ENCODE assay signal across 16 cellular contexts in genomic region chr3:52703356-52703755, GRCh38. TPM values are rescaled to one million over a fixed set of nuclear protein-coding genes. Genes with fewer than 3 reads are reported as not detected.
A peak's percentile ranks its signal among the peaks of the same experiment; 100 is the strongest.
DNase-seq lines count a peak whose midpoint lies in the region; ATAC-seq and TF ChIP-seq lines count a peak whose summit lies in the region.
"Had no signal": no experiment of that assay in that cellular context is flagged by ENCODE, and none has a peak within 500 bp of the region (broad histone marks: within the 10 kb centered on the region; RNA-seq: fewer than 3 reads in every experiment).

No MANE protein-coding gene starts in this region.

- no peak for TF ChIP-seq EP300 in tibial nerve (IDR thresholded peaks at IDR 0.05)

- intact Hi-C loops in activated naive CD4-positive, alpha-beta T cell treated with anti-CD3 and anti-CD28 coated beads for 36 hours (cut with micrococcal nuclease), result no loop called here

- no peaks in the 10 kb centered on the region for H3K36me3 Mint-ChIP-seq in activated naive CD4-positive, alpha-beta T cell treated with anti-CD3 and anti-CD28 coated beads, Interleukin-2, amount 50 U/mL, for 24 hours
- peaks cover 8% of the 10 kb centered on the region for H3K36me3 Mint-ChIP-seq in activated naive CD4-positive, alpha-beta T cell treated with anti-CD3 and anti-CD28 coated beads for 36 hours (ENCODE audit: low read depth)

- no peaks in the 10 kb centered on the region for H3K9me3 Mint-ChIP-seq in activated naive CD4-positive, alpha-beta T cell treated with anti-CD3 and anti-CD28 coated beads, Interleukin-2, amount 50 U/mL, for 24 hours
- no peaks in the 10 kb centered on the region for H3K9me3 Mint-ChIP-seq in activated naive CD4-positive, alpha-beta T cell treated with anti-CD3 and anti-CD28 coated beads for 36 hours

- H3K4me3 ChIP-seq in SJCRH30, result peak overlapping the region; percentile 93; the same call in 1 of the 2 replicates
- no peak overlapping the region for H3K4me3 ChIP-seq in subcutaneous abdominal adipose tissue (ENCODE audit: low read depth in 1 of 5, low read length in 5 of 5)
- peak overlapping the region in 1 of 4 donors; percentile 96 for H3K4me3 ChIP-seq in tibial nerve

- ATAC-seq in GM21529 (IDR thresholded peaks at IDR 0.05; ENCODE audit: unreplicated experiment) (no peak), HG02763 (IDR thresholded peaks at IDR 0.05; ENCODE audit: unreplicated experiment) (no peak)
- ATAC-seq: left colon had no signal

- no peak overlapping the region for H3K27ac Mint-ChIP-seq in activated naive CD4-positive, alpha-beta T cell treated with anti-CD3 and anti-CD28 coated beads, Interleukin-2, amount 50 U/mL, for 24 hours
- H3K27ac Mint-ChIP-seq in activated naive CD4-positive, alpha-beta T cell treated with anti-CD3 and anti-CD28 coated beads for 36 hours, result no peak overlapping the region

- no peak for TF ChIP-seq CTCF in tibial nerve (IDR thresholded peaks at IDR 0.05)

- CTCF ChIA-PET in activated naive CD4-positive, alpha-beta T cell treated with anti-CD3 and anti-CD28 coated beads for 36 hours (lab: Charles Lee), result interaction anchor here (1.3 kb wide), 1 partner anchor 17 kb away, joined by 3 read pairs; no protein-coding TSS in a partner anchor

- H3K27ac ChIP-seq in SJCRH30, result no peak overlapping the region
- H3K27ac ChIP-seq in subcutaneous abdominal adipose tissue (ENCODE audit: low read depth, low read length), result peak overlapping the region; percentile 29
- H3K27ac ChIP-seq in tibial nerve, result peak overlapping the region in 2 of 4 donors; percentile 84 to 94

- TF ChIP-seq POLR2A in erythroblast (IDR thresholded peaks at IDR 0.05; ENCODE audit: low read length), result no peak
- no peak for TF ChIP-seq POLR2A in tibial nerve (IDR thresholded peaks at IDR 0.05)

- peaks cover 42% of the 10 kb centered on the region for H3K4me1 Mint-ChIP-seq in activated naive CD4-positive, alpha-beta T cell treated with anti-CD3 and anti-CD28 coated beads, Interleukin-2, amount 50 U/mL, for 24 hours
- H3K4me1 Mint-ChIP-seq in activated naive CD4-positive, alpha-beta T cell treated with anti-CD3 and anti-CD28 coated beads for 36 hours (ENCODE audit: low read depth), result peaks cover 27% of the 10 kb centered on the region

- peaks cover 8% of the 10 kb centered on the region; the same call in 1 of the 2 replicates for H3K36me3 ChIP-seq in SJCRH30
- peaks cover 0 to 19% (median 4%) of the 10 kb centered on the region in 5 donors for H3K36me3 ChIP-seq in subcutaneous abdominal adipose tissue (ENCODE audit: control insufficient read depth in 5 of 5, insufficient read depth in 5 of 5, low read length in 5 of 5)
- H3K36me3 ChIP-seq in tibial nerve, result peaks cover 0 to 24% (median under 1%) of the 10 kb centered on the region in 3 donors

- no peak for DNase-seq in activated naive CD4-positive, alpha-beta T cell treated with anti-CD3 and anti-CD28 coated beads for 36 hours
- DNase-seq in SJCRH30 (no peak), erythroblast (lab: John Stamatoyannopoulos, UW) (peak; percentile 43 to 64), tibial nerve (ENCODE audit: low spot score in 2 of 2) (no peak)
- DNase-seq: activated CD4-positive, alpha-beta T cell treated with anti-CD3 and anti-CD28 coated beads for 48 hours; activated naive CD4-positive, alpha-beta T cell treated with Interleukin-2 at 50 U/mL for 16 hours; DMS79 treated with DMSO at 0.1 percent for 48 hours; left colon; NCI-H1417 treated with DMSO at 0.1 percent for 48 hours; NCI-H774; nucleus accumbens; SIG-M5 had no signal

- no peaks in the 10 kb centered on the region for H3K27me3 Mint-ChIP-seq in activated naive CD4-positive, alpha-beta T cell treated with anti-CD3 and anti-CD28 coated beads, Interleukin-2, amount 50 U/mL, for 24 hours
- no peaks in the 10 kb centered on the region for H3K27me3 Mint-ChIP-seq in activated naive CD4-positive, alpha-beta T cell treated with anti-CD3 and anti-CD28 coated beads for 36 hours (ENCODE audit: low read depth)

- H3K4me1 ChIP-seq in SJCRH30, result peaks cover 4% of the 10 kb centered on the region; the same call in 1 of the 2 replicates
- H3K4me1 ChIP-seq in subcutaneous abdominal adipose tissue (ENCODE audit: control insufficient read depth in 5 of 5, insufficient read depth in 5 of 5, low read length in 5 of 5), result peaks cover 4 to 38% (median 36%) of the 10 kb centered on the region in 5 donors
- peaks cover 0 to 52% (median 30%) of the 10 kb centered on the region in 4 donors for H3K4me1 ChIP-seq in tibial nerve

- WGBS in tibial nerve, 2 donors, result 80 to 85% methylated on average over 5 of the region's 5 CpGs

- H3K9me3 ChIP-seq in SJCRH30 (replicated peaks) (no peaks in the 10 kb centered on the region), subcutaneous abdominal adipose tissue (ENCODE audit: control insufficient read depth in 5 of 5, low read length in 5 of 5) (no peaks in the 10 kb centered on the region), tibial nerve (no peaks in the 10 kb centered on the region)

- peak overlapping the region; percentile 94 for H3K4me3 Mint-ChIP-seq in activated naive CD4-positive, alpha-beta T cell treated with anti-CD3 and anti-CD28 coated beads, Interleukin-2, amount 50 U/mL, for 24 hours
- H3K4me3 Mint-ChIP-seq in activated naive CD4-positive, alpha-beta T cell treated with anti-CD3 and anti-CD28 coated beads for 36 hours, result no peak overlapping the region

- no peaks in the 10 kb centered on the region for H3K27me3 ChIP-seq in SJCRH30
- no peaks in the 10 kb centered on the region for H3K27me3 ChIP-seq in subcutaneous abdominal adipose tissue (ENCODE audit: control insufficient read depth in 5 of 5, insufficient read depth in 4 of 5, low read length in 5 of 5)
- no peaks in the 10 kb centered on the region for H3K27me3 ChIP-seq in tibial nerve

- H3K9ac ChIP-seq in subcutaneous abdominal adipose tissue (ENCODE audit: low read length in 5 of 5), result no peak overlapping the region

RNA-seq across cellular contexts. Expression of gene GLT8D1, which starts 2.2 kb away (rescaled TPM):
- 10 to 100 TPM; 24.5 to 25.4 TPM for total RNA-seq in activated naive CD4-positive, alpha-beta T cell treated with anti-CD3 and anti-CD28 coated beads for 36 hours
- 39.7 and 43.9 TPM in 2 replicates for total RNA-seq in SJCRH30 (2014; rRNA removed; shearing (Covaris generic))
- 100 to 1,000 TPM in 1 of 4 donors, 10 to 100 TPM in 3; 44.7 to 109 (median 94.9) TPM for total RNA-seq in tibial nerve

RNA-seq across cellular contexts. Expression of gene SPCS1, which starts 2.5 kb away (rescaled TPM):
- total RNA-seq in activated naive CD4-positive, alpha-beta T cell treated with anti-CD3 and anti-CD28 coated beads for 36 hours, result 100 to 1,000 TPM; 118 to 123 TPM
- 88.6 and 96.6 TPM in 2 replicates for total RNA-seq in SJCRH30 (2014; rRNA removed; shearing (Covaris generic))
- 100 to 1,000 TPM in 1 of 4 donors, 10 to 100 TPM in 3; 58.8 to 123 (median 77.4) TPM for total RNA-seq in tibial nerve

RNA-seq across cellular contexts. Expression of gene GNL3, which starts 17.5 kb away (rescaled TPM):
- 100 to 1,000 TPM; 195 to 197 TPM for total RNA-seq in activated naive CD4-positive, alpha-beta T cell treated with anti-CD3 and anti-CD28 coated beads for 36 hours
- total RNA-seq in SJCRH30 (2014; rRNA removed; shearing (Covaris generic)), result 141 and 171 TPM in 2 replicates
- total RNA-seq in tibial nerve, result 10 to 100 TPM; 44.8 to 57.5 (median 52.6) TPM

RNA-seq across cellular contexts. Expression of gene PBRM1, which starts 17.6 kb away (rescaled TPM):
- total RNA-seq in activated naive CD4-positive, alpha-beta T cell treated with anti-CD3 and anti-CD28 coated beads for 36 hours, result 10 to 100 TPM; 49.9 to 57.7 TPM
- total RNA-seq in SJCRH30 (2014; rRNA removed; shearing (Covaris generic)), result 60.0 and 64.2 TPM in 2 replicates
- total RNA-seq in tibial nerve, result 100 to 1,000 TPM in 3 of 4 donors, 10 to 100 TPM in 1; 87.0 to 123 (median 114) TPM

Comparison
In these comparisons a context has a peak if more than half of its experiments do, and no peak if none do; other contexts are left out.
1. DNase-seq: peak in erythroblast (2 of 2); none in activated naive CD4-positive, alpha-beta T cell treated with anti-CD3 and anti-CD28 coated beads for 36 hours (single experiment), SJCRH30 (0 of 2) and tibial nerve (0 of 2).